In genomic region chr6:167575201-167575696, GRCh38 we compare ENCODE assay signal across 1 cellular context.
TF ChIP-seq lines count a peak whose summit lies in the region.

No MANE protein-coding gene starts in this region.

TF ChIP-seq in WTC11, 78 proteins besides CTCF, POLR2A, EP300 and RAD21 (continued from another document):
- TF ChIP-seq CDX4 (CRISPR knock-in tag; IDR thresholded peaks at IDR 0.05; ENCODE audit: borderline replicate concordance) (no peak), E2F4 (CRISPR knock-in tag; IDR thresholded peaks at IDR 0.05; ENCODE audit: borderline replicate concordance, low read depth) (no peak), FOXK1 (CRISPR knock-in tag; IDR thresholded peaks at IDR 0.05) (no peak), PREB (CRISPR knock-in tag; IDR thresholded peaks at IDR 0.05; ENCODE audit: borderline replicate concordance) (no peak), FOXP4 (CRISPR knock-in tag; IDR thresholded peaks at IDR 0.05) (no peak), ELF4 (CRISPR knock-in tag; IDR thresholded peaks at IDR 0.05; ENCODE audit: low read depth) (no peak)
